In genomic region chr13:20799726-20800416, GRCh38 we compare ENCODE assay signal across 24 cellular contexts. TPM values are rescaled to one million over a fixed set of nuclear protein-coding genes. Genes with fewer than 3 reads are reported as not detected.
A peak's percentile ranks its signal among the peaks of the same experiment; 100 is the strongest.
DNase-seq lines count a peak whose midpoint lies in the region; ATAC-seq and TF ChIP-seq lines count a peak whose summit lies in the region.
"Had no signal": no experiment of that assay in that cellular context is flagged by ENCODE, and none has a peak within 500 bp of the region (broad histone marks: within the 10 kb centered on the region; RNA-seq: fewer than 3 reads in every experiment).

No MANE protein-coding gene starts in this region.

- no peaks in the 10 kb centered on the region for H3K27me3 ChIP-seq in fibroblast of lung (ENCODE audit: control insufficient read depth, insufficient read depth, low read length)
- H3K27me3 ChIP-seq: BLaER1 treated with 17β-estradiol and CSF1 and Interleukin-3, amounts not matched to agents 10 nM and 100 nM; stomach had no signal

- no peak overlapping the region for H3K4me3 ChIP-seq in fibroblast of lung (replicated peaks in 1 of 4; ENCODE audit: control extremely low read depth in 1 of 4, insufficient read depth in 1 of 4, low read depth in 3 of 4, low read length in 4 of 4)
- H3K4me3 ChIP-seq: BLaER1 treated with 17β-estradiol and CSF1 and Interleukin-3, amounts not matched to agents 10 nM and 100 nM; stomach had no signal

- peaks cover 24% of the 10 kb centered on the region for H3K4me1 Mint-ChIP-seq in T-helper 17 cell

- ATAC-seq in Right ventricle myocardium superior (ENCODE audit: poor library complexity) (peak; percentile 13), left ventricle myocardium superior (no peak), T-helper 17 cell (no peak), GM19452 (IDR thresholded peaks at IDR 0.05; ENCODE audit: unreplicated experiment) (no peak)
- ATAC-seq: esophagus mucosa had no signal

- H3K4me3 Mint-ChIP-seq in T-helper 17 cell = no peak overlapping the region
- H3K4me3 Mint-ChIP-seq: naive B cell had no signal

- H4K20me1 ChIP-seq in fibroblast of lung (ENCODE audit: control insufficient read depth, extremely low read depth, insufficient read depth, low read length) = no peaks in the 10 kb centered on the region

- intact Hi-C loops in Right ventricle myocardium superior (cut with DNase I) = no loop called here
- intact Hi-C loops in left ventricle myocardium superior (cut with micrococcal nuclease) = no loop called here

- peaks cover 5% of the 10 kb centered on the region for H3K4me1 ChIP-seq in fibroblast of lung (ENCODE audit: control insufficient read depth, extremely low read depth, insufficient read depth, low read length)

- DNase-seq in Right ventricle myocardium superior (no peak), left ventricle myocardium superior (no peak), T-helper 17 cell (no peak), fibroblast of lung (ENCODE audit: low read depth in 2 of 2) (peak; percentile 44 to 69), dedifferentiated amniotic fluid mesenchymal stem cell (ENCODE audit: extremely low spot score) (no peak), NCI-H524 treated with DMSO at 0.1 percent for 48 hours (lab: John Stamatoyannopoulos, UW) (no peak), caudate nucleus (lab: John Stamatoyannopoulos, UW) (no peak)
- DNase-seq: activated CD4-positive, alpha-beta T cell treated with anti-CD3 and anti-CD28 coated beads, Interleukin-2, amount 50 U/mL, for 4 hours; activated CD8-positive, alpha-beta memory T cell treated with anti-CD3 and anti-CD28 coated beads, Interleukin-2, amount 50 U/mL, for 4 hours; activated gamma-delta T cell treated with Interleukin-2 at 50 U/mL for 16 hours; cerebellar nuclear complex; GOT3; left cardiac atrium; mesendoderm; naive B cell; NCI-H1436; NCI-H510A; SK-N-SH; stimulated activated CD4-positive, alpha-beta T cell treated with anti-CD3 and anti-CD28 coated beads, Interleukin-4, amount 100 ng/mL, for 4 hours; stomach; trophoblast cell had no signal

- TF ChIP-seq CTCF in fibroblast of lung (conservative IDR thresholded peaks at IDR 0.05 in 1 of 2, IDR thresholded peaks at IDR 0.05 in 1 of 2; ENCODE audit: low read depth in 1 of 2, low read length in 2 of 2) = no peak

- no peaks in the 10 kb centered on the region for H3K79me2 ChIP-seq in fibroblast of lung (ENCODE audit: control insufficient read depth, insufficient read depth, low read length)

- H3K27ac ChIP-seq in fibroblast of lung (ENCODE audit: insufficient read depth, low read length) (no peak overlapping the region), caudate nucleus (ENCODE audit: low read depth, low read length) (no peak overlapping the region)
- H3K27ac ChIP-seq: BLaER1 treated with 17β-estradiol and CSF1 and Interleukin-3, amounts not matched to agents 10 nM and 100 nM; stomach had no signal

- peak overlapping the region; percentile 71 for H3K27ac Mint-ChIP-seq in T-helper 17 cell

- peaks cover 2% of the 10 kb centered on the region for H3K36me3 ChIP-seq in fibroblast of lung (ENCODE audit: control insufficient read depth, insufficient read depth, low read length)

- H2AFZ ChIP-seq in fibroblast of lung (ENCODE audit: low read length) = no peak overlapping the region

- no peaks in the 10 kb centered on the region for H3K36me3 Mint-ChIP-seq in T-helper 17 cell (ENCODE audit: low read depth)

- no peaks in the 10 kb centered on the region for H3K9me3 ChIP-seq in T-helper 17 cell (ENCODE audit: control insufficient read depth, low read length, poor library complexity, severe bottlenecking)
- no peaks in the 10 kb centered on the region for H3K9me3 ChIP-seq in fibroblast of lung (ENCODE audit: control insufficient read depth, insufficient read depth, low read depth, low read length)
- H3K9me3 ChIP-seq: BLaER1 treated with 17β-estradiol and CSF1 and Interleukin-3, amounts not matched to agents 10 nM and 100 nM; SK-N-SH; stomach had no signal

- H3K27me3 Mint-ChIP-seq in T-helper 17 cell = no peaks in the 10 kb centered on the region
- H3K27me3 Mint-ChIP-seq: naive B cell had no signal

- H3K9ac ChIP-seq in fibroblast of lung (ENCODE audit: insufficient read depth, low read length) = no peak overlapping the region
- H3K9ac ChIP-seq: BLaER1 treated with 17β-estradiol and CSF1 and Interleukin-3, amounts not matched to agents 10 nM and 100 nM; SK-N-SH had no signal

- H3K4me2 ChIP-seq in fibroblast of lung (ENCODE audit: extremely low read depth, insufficient read depth, low read length) = peak overlapping the region; percentile 32
- H3K4me2 ChIP-seq: BLaER1 treated with 17β-estradiol and CSF1 and Interleukin-3, amounts not matched to agents 10 nM and 100 nM; SK-N-SH had no signal

RNA-seq across cellular contexts. Expression of gene EEF1AKMT1, which starts 26.1 kb away (rescaled TPM):
- total RNA-seq in Right ventricle myocardium superior (9.0 TPM), left ventricle myocardium superior (9.1 TPM), T-helper 17 cell (1 to 10 TPM; 3.8 TPM), fibroblast of lung (7.6 and 9.8 TPM in 2 replicates)
- polyA plus RNA-seq in fibroblast of lung = 17.7 and 18.0 TPM in 2 replicates
- 14.3 and 15.0 TPM in 2 replicates for polyA plus RNA-seq in fibroblast of lung (2012)
- polyA minus RNA-seq in fibroblast of lung (ENCODE audit: low replicate concordance) = 1.5 TPM in 2 replicates

Comparison
In these comparisons a context has a peak if more than half of its experiments do, and no peak if none do; other contexts are left out.
1. DNase-seq: peak in fibroblast of lung (2 of 2); none in Right ventricle myocardium superior (single experiment), left ventricle myocardium superior (single experiment), T-helper 17 cell (0 of 3), dedifferentiated amniotic fluid mesenchymal stem cell (single experiment), NCI-H524 treated with DMSO at 0.1 percent for 48 hours (single experiment) and caudate nucleus (0 of 61).